ENCODE assay signal across 8 cellular contexts in the genomic region with DNA sequence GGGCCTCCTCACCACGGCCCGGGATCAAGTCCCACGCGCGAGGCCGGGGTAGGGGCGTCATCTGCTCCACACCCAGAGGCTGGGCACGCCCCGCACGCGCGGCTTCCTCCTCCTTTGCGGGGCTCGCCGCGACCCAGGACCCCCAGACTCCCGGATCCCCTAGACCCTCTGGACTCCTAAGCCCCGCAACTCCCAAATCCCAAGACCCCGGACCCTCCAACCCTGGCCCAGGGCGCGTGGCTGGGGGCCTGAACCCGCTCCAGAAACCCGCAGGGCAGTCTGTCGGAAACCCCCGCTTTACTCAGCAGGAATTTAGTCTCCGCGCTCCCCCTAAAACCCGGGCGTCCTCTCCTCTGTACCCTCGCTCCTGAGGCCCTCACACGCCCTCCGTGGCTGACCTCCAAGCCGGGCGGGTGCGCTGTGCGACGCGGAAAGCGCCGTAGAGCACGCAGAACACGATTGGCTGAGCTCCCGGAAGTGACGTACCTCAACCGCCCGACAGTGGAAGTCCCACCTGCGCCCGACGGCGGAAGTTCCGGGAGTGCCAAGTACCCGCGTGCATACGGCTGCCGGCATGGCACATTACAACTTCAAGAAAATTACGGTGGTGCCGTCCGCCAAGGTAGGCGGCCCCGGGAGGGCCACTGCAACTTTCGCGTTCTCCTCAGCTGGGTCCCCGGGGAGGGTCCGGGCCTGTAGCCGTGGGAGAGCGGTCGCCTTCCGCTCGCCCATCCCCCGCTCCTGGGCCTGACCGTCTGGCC. TPM values are rescaled to one million over a fixed set of nuclear protein-coding genes. Genes with fewer than 3 reads are reported as not detected.
A peak's percentile ranks its signal among the peaks of the same experiment; 100 is the strongest.
DNase-seq lines count a peak whose midpoint lies in the region; ATAC-seq lines count a peak whose summit lies in the region.

GTPBP4 (plus strand) TSS at position 529 of the 761 bp plus-strand sequence; CDS start at position 575, 46 bp downstream.

- peak; percentile 88 for DNase-seq in Caki2 (ENCODE audit: low read depth)
- DNase-seq in HT1080 (ENCODE audit: low read depth) = peak; percentile 93
- DNase-seq in NOMO-1 treated with dmso at 0.1 percent for 144 hours (lab: John Stamatoyannopoulos, UW; ENCODE audit: unreplicated experiment) = peak; percentile 97
- peak; percentile 96 for DNase-seq in activated CD8-positive, alpha-beta memory T cell treated with anti-CD3 and anti-CD28 coated beads, Interleukin-2, amount 50 U/mL, for 1 hour (ENCODE audit: extremely low read depth)
- peak; percentile 100 for DNase-seq in mesenteric fat pad (ENCODE audit: low spot score)
- peak; percentile 88 for DNase-seq in stimulated activated CD8-positive, alpha-beta memory T cell treated with anti-CD3 and anti-CD28 coated beads, Interleukin-15, amount 100 ng/mL, for 24 hours (ENCODE audit: low read depth)

- peak; percentile 91 for ATAC-seq in GM21360 (IDR thresholded peaks at IDR 0.05; ENCODE audit: unreplicated experiment)

- in situ Hi-C loops in Caki2 (cut with HindIII; ENCODE audit: low pct_unique_long_range_greater_than_20kb, low sequenced_read_pairs) (loop anchor here (10.0 kb wide), 1 partner anchor 233 kb away; no protein-coding TSS in a partner anchor), endometrial microvascular endothelial cells (cut with HindIII; ENCODE audit: inconsistent ontology term, low pct_unique_long_range_greater_than_20kb, low sequenced_read_pairs) (loop anchor here (10.0 kb wide), 1 partner anchor 53 kb away; the partner anchor contains the start of gene LARP4B)

RNA-seq across cellular contexts. Expression of gene GTPBP4, which starts in this region (rescaled TPM):
- total RNA-seq in Caki2 (2014; rRNA removed; shearing (Covaris generic); ENCODE audit: low replicate concordance) = 58.9 and 80.1 TPM in 2 replicates
- 59.1 and 87.0 TPM in 2 replicates for total RNA-seq in HT1080 (2014; rRNA removed; shearing (Covaris generic))
- 82.0 and 89.5 TPM in 2 replicates for polyA plus RNA-seq in HT1080 (2015; cell fraction: cytosol; rRNA removed)
- polyA plus RNA-seq in HT1080 (2015; cell fraction: nucleus; rRNA removed) = 158 and 180 TPM in 2 replicates
- 24.8 TPM for total RNA-seq in endometrial microvascular endothelial cells (ENCODE audit: inconsistent ontology term)
- 59.9 TPM for total RNA-seq in mesenteric fat pad

Comparison
In these comparisons a context has a peak if more than half of its experiments do, and no peak if none do; other contexts are left out.
1. Peak in every context shown above with its lines: DNase-seq and ATAC-seq.